8 cellular contexts compared by ENCODE assay signal in genomic region chr20:49046087-49046900, GRCh38. TPM values are rescaled to one million over a fixed set of nuclear protein-coding genes. Genes with fewer than 3 reads are reported as not detected.
DNase-seq lines count a peak whose midpoint lies in the region; ATAC-seq, FAIRE-seq and TF ChIP-seq lines count a peak whose summit lies in the region.

Gene CSE1L (plus strand): TSS chr20:49046312. CDS start chr20:49058464, 12,152 bp downstream.

- H3K9me3 Mint-ChIP-seq in type B pancreatic cell, result no peaks in the 10 kb centered on the region

- peak; percentile 76 for TF ChIP-seq POLR2A in GM12892 (IDR thresholded peaks at IDR 0.05; ENCODE audit: low read depth, low read length)
- TF ChIP-seq POLR2A in adrenal gland (IDR thresholded peaks at IDR 0.05), result peak; percentile 46 to 91
- TF ChIP-seq POLR2A in heart left ventricle (IDR thresholded peaks at IDR 0.05), result peak in 1 of 2 donors; percentile 66

- H3K27me3 Mint-ChIP-seq in type B pancreatic cell, result no peaks in the 10 kb centered on the region

- intact Hi-C loops in adrenal gland (cut with DNase I), result no loop called here
- intact Hi-C loops in heart left ventricle (cut with DNase I), result loop anchor here in 1 of 10 donors (5.0 kb wide), 1 partner anchor 141 kb away; the partner anchor contains the start of gene STAU1

- H3K36me3 Mint-ChIP-seq in type B pancreatic cell, result peaks cover 12% of the 10 kb centered on the region

- H3K4me1 ChIP-seq in adrenal gland (replicated peaks in 1 of 2), result peaks cover 4 to 19% of the 10 kb centered on the region in 2 donors
- peaks cover 0 to 30% (median 17%) of the 10 kb centered on the region in 12 donors for H3K4me1 ChIP-seq in heart left ventricle

- peak within 1 kb of the TSS; percentile 82 to 93 (median 91) for H3K27ac ChIP-seq in adrenal gland
- peak within 1 kb of the TSS; percentile 70 to 98 (median 90) for H3K27ac ChIP-seq in heart left ventricle

- DNase-seq in GM12892 (ENCODE audit: insufficient read length) (peak; percentile 82), NCI-H146 (lab: John Stamatoyannopoulos, UW) (peak; percentile 96), T-helper 1 cell (peak; percentile 84 to 95 (median 91)), adrenal gland (peak; percentile 94 to 98 (median 96)), heart left ventricle (peak; percentile 95 to 98 (median 96)), pons (ENCODE audit: low spot score) (peak; percentile 98), type B pancreatic cell (ENCODE audit: extremely low spot score, unreplicated experiment) (peak; percentile 97)

- peak within 1 kb of the TSS; percentile 99 for H3K27ac Mint-ChIP-seq in type B pancreatic cell

- peak; percentile 87 for ATAC-seq in HG02852 (IDR thresholded peaks at IDR 0.05; ENCODE audit: unreplicated experiment)
- peak; percentile 96 to 97 (median 97) for ATAC-seq in heart left ventricle

- H3K4me3 Mint-ChIP-seq in type B pancreatic cell, result peak within 1 kb of the TSS; percentile 98

- peak in 5 of 6 experiments; percentile 22 to 67 (median 55) for TF ChIP-seq CTCF in adrenal gland (IDR thresholded peaks at IDR 0.05)
- peak in 2 of 12 donors; percentile 12 to 23 for TF ChIP-seq CTCF in heart left ventricle (IDR thresholded peaks at IDR 0.05)
- peak; percentile 66 for TF ChIP-seq CTCF in type B pancreatic cell (conservative IDR thresholded peaks at IDR 0.05)

- H3K9me3 ChIP-seq in adrenal gland (replicated peaks in 1 of 3), result no peaks in the 10 kb centered on the region
- H3K9me3 ChIP-seq in heart left ventricle, result no peaks in the 10 kb centered on the region

- peaks cover 19% of the 10 kb centered on the region for H3K4me1 Mint-ChIP-seq in type B pancreatic cell (ENCODE audit: unreplicated experiment)

- H3K4me3 ChIP-seq in adrenal gland (peak within 1 kb of the TSS in 3 of 4 donors; percentile 61 to 93 (median 92)), heart left ventricle (peak within 1 kb of the TSS; percentile 80 to 100 (median 95))

- 0% methylated on average over 13 to 80 of the region's 80 CpGs for WGBS in adrenal gland, 4 donors
- 0 to 1% (median 0%) methylated on average over 21 to 80 of the region's 80 CpGs for WGBS in heart left ventricle, 4 donors

- peak; percentile 99 for FAIRE-seq in GM12892 (lab: Jason Lieb, UNC)

- no peaks in the 10 kb centered on the region for H3K36me3 ChIP-seq in adrenal gland (replicated peaks in 1 of 2)
- H3K36me3 ChIP-seq in heart left ventricle, result peaks cover 0 to 9% (median 0%) of the 10 kb centered on the region in 9 donors

- no peaks in the 10 kb centered on the region for H3K27me3 ChIP-seq in adrenal gland
- no peaks in the 10 kb centered on the region for H3K27me3 ChIP-seq in heart left ventricle

RNA-seq across cellular contexts. Expression of gene CSE1L, which starts in this region (rescaled TPM):
- polyA plus RNA-seq in GM12892 (2012; ENCODE audit: missing spikeins), result 62.6 TPM
- total RNA-seq in adrenal gland (10 to 100 TPM; 27.8 to 51.6 (median 44.4) TPM), heart left ventricle (10 to 100 TPM; 31.2 to 56.8 (median 41.9) TPM), type B pancreatic cell (ENCODE audit: low replicate concordance) (78.1 and 111 TPM in 2 replicates)
- polyA plus RNA-seq in adrenal gland (10 to 100 TPM; 19.1 to 81.0 (median 19.7) TPM), heart left ventricle (10 to 100 TPM; 19.1 to 59.0 TPM)

Comparison
In these comparisons a context has a peak if more than half of its experiments do, and no peak if none do; other contexts are left out.
1. Peak in every context shown above with its lines: DNase-seq, ATAC-seq, H3K4me3 ChIP-seq and H3K27ac ChIP-seq.